ENCODE assay signal across 1 cellular context in the genomic region with DNA sequence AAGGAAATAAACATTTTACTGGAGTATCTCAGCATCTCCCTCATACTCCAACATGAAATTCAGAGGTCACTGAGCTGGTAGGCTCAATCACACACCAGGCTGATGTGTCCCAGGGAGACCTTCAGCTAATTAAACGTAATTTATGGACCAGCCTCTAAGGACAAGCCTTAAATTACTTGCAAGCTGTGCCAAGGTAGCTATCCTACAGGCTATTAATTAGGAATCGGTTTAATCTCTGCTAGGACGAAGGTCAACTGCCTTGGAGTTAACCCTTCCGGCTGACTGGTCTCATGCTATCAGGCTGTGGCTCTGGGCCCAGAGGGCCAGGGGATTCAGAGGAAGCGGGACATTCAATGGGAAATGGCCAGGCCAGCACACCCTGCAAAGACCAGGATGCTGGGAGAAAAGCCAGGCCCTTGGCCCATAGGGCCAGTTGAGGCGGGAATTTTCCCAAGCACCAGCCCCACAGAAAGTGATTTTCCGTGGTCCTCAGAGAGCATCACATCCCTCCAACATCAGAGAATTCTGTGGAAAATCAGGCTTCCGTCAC.
TF ChIP-seq lines count a peak whose summit lies in the region.

No MANE protein-coding gene starts in this region.

TF ChIP-seq in WTC11, 78 proteins besides CTCF, POLR2A, EP300 and RAD21 (continued from another document):
- TF ChIP-seq HMGXB4 (CRISPR knock-in tag; IDR thresholded peaks at IDR 0.05) (no peak), IRF2 (CRISPR knock-in tag; IDR thresholded peaks at IDR 0.05; ENCODE audit: borderline replicate concordance, low read depth) (no peak), ATF1 (CRISPR knock-in tag; IDR thresholded peaks at IDR 0.05) (no peak), ZNF263 (CRISPR knock-in tag; IDR thresholded peaks at IDR 0.05; ENCODE audit: low read depth) (no peak)
- TF ChIP-seq, protein P1, sequence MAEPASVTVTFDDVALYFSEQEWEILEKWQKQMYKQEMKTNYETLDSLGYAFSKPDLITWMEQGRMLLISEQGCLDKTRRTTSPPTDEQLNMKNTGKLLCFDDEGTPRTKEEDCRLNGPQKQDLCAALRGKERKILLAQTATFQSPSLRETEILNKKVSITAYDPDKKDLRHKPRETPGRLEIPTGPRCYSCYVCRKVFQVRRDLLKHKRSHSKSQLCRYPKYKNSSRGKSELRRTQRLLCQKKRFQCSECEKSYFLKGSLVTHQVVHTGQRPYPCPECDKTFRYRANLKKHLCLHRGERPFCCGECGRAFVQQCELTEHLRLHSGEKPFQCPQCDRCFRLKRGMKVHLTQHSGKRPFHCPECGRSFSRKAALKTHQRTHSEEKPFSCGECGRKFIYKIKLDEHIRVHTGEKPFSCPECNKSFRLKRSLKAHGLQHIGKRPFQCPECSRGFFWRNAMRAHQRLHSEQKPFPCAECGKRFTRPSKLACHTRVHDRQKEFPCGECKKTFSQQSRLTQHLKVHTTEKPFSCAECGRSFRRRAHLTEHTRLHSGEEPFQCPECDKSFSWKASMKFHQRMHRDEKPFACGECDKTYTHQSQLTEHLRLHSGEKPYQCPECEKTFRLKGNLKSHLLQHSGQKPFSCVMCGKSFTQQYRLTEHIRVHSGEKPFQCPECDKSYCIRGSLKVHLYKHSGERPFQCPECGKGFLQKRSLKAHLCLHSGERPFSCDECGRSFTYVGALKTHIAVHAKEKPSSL (CRISPR knock-in tag; conservative IDR thresholded peaks at IDR 0.05) = no peak
TF ChIP-seq in WTC11: peak in this region for 0.
